ENCODE assay signal across 17 cellular contexts in genomic region chr11:104623518-104623917, GRCh38.
DNase-seq lines count a peak whose midpoint lies in the region; FAIRE-seq and TF ChIP-seq lines count a peak whose summit lies in the region.
"Had no signal": no experiment of that assay in that cellular context is flagged by ENCODE, and none has a peak within 500 bp of the region (broad histone marks: within the 10 kb centered on the region; RNA-seq: fewer than 3 reads in every experiment).

No MANE protein-coding gene starts in this region.

- no peaks in the 10 kb centered on the region for H3K27me3 ChIP-seq in bronchial epithelial cell (ENCODE audit: control insufficient read depth, insufficient read depth, low read length)
- H3K27me3 ChIP-seq: BLaER1, gastroesophageal sphincter had no signal

- no peak for TF ChIP-seq POLR2A in erythroblast (IDR thresholded peaks at IDR 0.05; ENCODE audit: low read length)

- DNase-seq in EL (peak; percentile 71), M059J (ENCODE audit: low read depth) (peak; percentile 81), bronchial epithelial cell (ENCODE audit: low read depth) (peak; percentile 82), kidney tubule cell (ENCODE audit: low spot score) (peak; percentile 78), RPMI8226 (no peak), GOT3 (lab: John Stamatoyannopoulos, UW) (no peak), erythroblast (lab: John Stamatoyannopoulos, UW) (no peak), T-helper 2 cell (no peak)
- DNase-seq: activated CD4-positive, alpha-beta memory T cell treated with anti-CD3 and anti-CD28 coated beads for 36 hours; activated naive CD4-positive, alpha-beta T cell treated with anti-CD3 and anti-CD28 coated beads, Interleukin-2, amount 50 U/mL, for 16 hours; NCI-H1092 treated with DMSO at 0.1 percent for 48 hours; NCI-H2227 treated with DMSO at 0.1 percent for 48 hours; stimulated activated CD4-positive, alpha-beta T cell treated with anti-CD3 and anti-CD28 coated beads, Interleukin-2, amount 100 ng/mL, for 24 hours had no signal

- no peak overlapping the region for H3K4me3 ChIP-seq in bronchial epithelial cell (ENCODE audit: low read depth, low read length)
- H3K4me3 ChIP-seq: BLaER1, gastroesophageal sphincter, HAP-1 had no signal

- TF ChIP-seq CTCF in bronchial epithelial cell (IDR thresholded peaks at IDR 0.05; ENCODE audit: insufficient read depth, low read length, severe bottlenecking) = no peak

- no peak for FAIRE-seq in bronchial epithelial cell (lab: Jason Lieb, UNC)
- FAIRE-seq: colon had no signal

- H3K36me3 ChIP-seq in bronchial epithelial cell (ENCODE audit: control insufficient read depth, insufficient read depth, low read length) = no peaks in the 10 kb centered on the region
- H3K36me3 ChIP-seq: BLaER1, gastroesophageal sphincter, HAP-1 had no signal

Comparison
In these comparisons a context has a peak if more than half of its experiments do, and no peak if none do; other contexts are left out.
1. DNase-seq: peak in EL (single experiment), M059J (single experiment), bronchial epithelial cell (single experiment) and kidney tubule cell (single experiment); none in RPMI8226 (single experiment), GOT3 (single experiment), erythroblast (0 of 2) and T-helper 2 cell (0 of 5).